In the genomic region with DNA sequence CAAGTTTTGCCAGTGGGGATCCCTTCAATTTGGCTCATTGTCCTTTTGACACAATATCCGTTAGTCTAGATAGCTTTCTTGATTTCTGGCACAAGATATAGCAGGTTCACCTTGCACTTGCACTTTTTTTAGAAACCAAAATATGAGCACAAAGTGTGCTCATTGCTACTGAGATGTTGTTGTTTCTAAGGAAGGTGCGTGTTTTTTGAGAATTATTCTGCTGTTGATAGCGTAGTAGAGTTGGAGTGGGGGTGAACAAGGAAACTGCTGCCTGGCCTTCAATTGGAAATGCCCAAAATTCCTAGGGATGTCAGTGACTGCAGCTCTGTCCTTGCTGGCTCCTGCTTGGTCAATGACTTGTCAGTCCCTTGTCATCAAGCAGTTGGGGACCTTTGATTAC, we compare ENCODE assay signal across 32 cellular contexts.
"Had no signal": no experiment of that assay in that cellular context is flagged by ENCODE, and none has a peak within 500 bp of the region (broad histone marks: within the 10 kb centered on the region; RNA-seq: fewer than 3 reads in every experiment).

No MANE protein-coding gene starts in this region.

- H3K27me3 ChIP-seq: adrenal gland, body of pancreas, esophagus muscularis mucosa, foreskin keratinocyte, gastroesophageal sphincter had no signal

- H3K27ac ChIP-seq: adrenal gland, body of pancreas, esophagus muscularis mucosa, foreskin keratinocyte, gastroesophageal sphincter had no signal

- DNase-seq: activated CD4-positive, alpha-beta memory T cell treated with anti-CD3 and anti-CD28 coated beads for 36 hours; activated CD4-positive, alpha-beta T cell treated with anti-CD3 and anti-CD28 coated beads for 36 hours; activated CD4-positive, alpha-beta T cell treated with anti-CD3 and anti-CD28 coated beads, Interleukin-2, amount 10 ng/mL, durations not matched to agents 24 days and 14 days; activated CD4-positive, CD25-positive, alpha-beta regulatory T cell; activated CD4-positive, CD25-positive, alpha-beta regulatory T cell treated with anti-CD3 and anti-CD28 coated beads, Interleukin-2, amount 50 U/mL, for 72 hours; activated CD8-positive, alpha-beta memory T cell treated with anti-CD3 and anti-CD28 coated beads, Interleukin-2, amount 10 ng/mL, durations not matched to agents 7 days and 5 days; activated CD8-positive, alpha-beta memory T cell treated with anti-CD3 and anti-CD28 coated beads, Interleukin-2, amount 50 U/mL, for 4 hours; activated CD8-positive, alpha-beta T cell treated with anti-CD3 and anti-CD28 coated beads, Interleukin-2, amount 10 ng/mL, durations not matched to agents 7 days and 5 days; activated effector memory CD4-positive, alpha-beta T cell treated with anti-CD3 and anti-CD28 coated beads, Interleukin-2, amount 50 U/mL, for 16 hours; activated naive CD4-positive, alpha-beta T cell treated with anti-CD3 and anti-CD28 coated beads for 36 hours; activated naive CD8-positive, alpha-beta T cell treated with anti-CD3 and anti-CD28 coated beads for 36 hours; activated naive CD8-positive, alpha-beta T cell treated with anti-CD3 and anti-CD28 coated beads, Interleukin-2, amount 50 U/mL, for 24 hours; activated T-cell treated with anti-CD3 and anti-CD28 coated beads, Interleukin-2, amount 50 U/mL, for 1 hour; activated T-cell treated with anti-CD3 and anti-CD28 coated beads, Interleukin-2, amount 50 U/mL, for 48 hours; adrenal gland; amygdala; aorta; body of pancreas; caudate nucleus; cortex of kidney; dermis blood vessel endothelial cell; effector CD4-positive, alpha-beta T cell; effector memory CD8-positive, alpha-beta T cell; erythroblast; foreskin keratinocyte; T-helper 1 cell; T-helper 2 cell had no signal

- H3K27ac Mint-ChIP-seq: activated CD4-positive, alpha-beta memory T cell treated with anti-CD3 and anti-CD28 coated beads for 36 hours; activated CD4-positive, alpha-beta T cell treated with anti-CD3 and anti-CD28 coated beads for 36 hours; activated CD4-positive, alpha-beta T cell treated with anti-CD3 and anti-CD28 coated beads, Interleukin-2, amount 10 ng/mL, durations not matched to agents 24 days and 14 days; activated CD8-positive, alpha-beta memory T cell treated with anti-CD3 and anti-CD28 coated beads, Interleukin-2, amount 10 ng/mL, durations not matched to agents 7 days and 5 days; activated CD8-positive, alpha-beta T cell treated with anti-CD3 and anti-CD28 coated beads, Interleukin-2, amount 10 ng/mL, durations not matched to agents 7 days and 5 days; activated naive CD4-positive, alpha-beta T cell treated with anti-CD3 and anti-CD28 coated beads for 36 hours; activated naive CD4-positive, alpha-beta T cell treated with anti-CD3 and anti-CD28 coated beads, Interleukin-2, amount 50 U/mL, for 24 hours; activated naive CD8-positive, alpha-beta T cell treated with anti-CD3 and anti-CD28 coated beads for 36 hours; activated naive CD8-positive, alpha-beta T cell treated with anti-CD3 and anti-CD28 coated beads, Interleukin-2, amount 50 U/mL, for 24 hours; activated T-helper 1 cell treated with anti-CD3 and anti-CD28 coated beads, Interleukin-12 subunit alpha, Interleukin-12 subunit beta, Interleukin-2, Interleukin-4 antibody, amounts not matched to agents 30 ng/mL and 10 ng/mL and 1 ng/mL, durations not matched to agents 14 hours and 24 hours and 36 hours; activated T-helper 2 cell treated with anti-CD3 and anti-CD28 coated beads, Interferon-gamma antibody, Interleukin-2, Interleukin-4, amounts not matched to agents 10 μg/mL and 5 μg/mL and 100 μg/mL, durations not matched to agents 14 hours and 24 hours and 36 hours had no signal

- H3K4me3 Mint-ChIP-seq: activated CD4-positive, alpha-beta memory T cell treated with anti-CD3 and anti-CD28 coated beads for 36 hours; activated CD4-positive, alpha-beta T cell treated with anti-CD3 and anti-CD28 coated beads for 36 hours; activated CD4-positive, alpha-beta T cell treated with anti-CD3 and anti-CD28 coated beads, Interleukin-2, amount 10 ng/mL, durations not matched to agents 24 days and 14 days; activated CD8-positive, alpha-beta memory T cell treated with anti-CD3 and anti-CD28 coated beads, Interleukin-2, amount 10 ng/mL, durations not matched to agents 7 days and 5 days; activated CD8-positive, alpha-beta T cell treated with anti-CD3 and anti-CD28 coated beads, Interleukin-2, amount 10 ng/mL, durations not matched to agents 7 days and 5 days; activated naive CD4-positive, alpha-beta T cell treated with anti-CD3 and anti-CD28 coated beads for 36 hours; activated naive CD4-positive, alpha-beta T cell treated with anti-CD3 and anti-CD28 coated beads, Interleukin-2, amount 50 U/mL, for 24 hours; activated naive CD8-positive, alpha-beta T cell treated with anti-CD3 and anti-CD28 coated beads for 36 hours; activated naive CD8-positive, alpha-beta T cell treated with anti-CD3 and anti-CD28 coated beads, Interleukin-2, amount 50 U/mL, for 24 hours; activated T-helper 1 cell treated with anti-CD3 and anti-CD28 coated beads, Interleukin-12 subunit alpha, Interleukin-12 subunit beta, Interleukin-2, Interleukin-4 antibody, amounts not matched to agents 30 ng/mL and 10 ng/mL and 1 ng/mL, durations not matched to agents 14 hours and 24 hours and 36 hours; effector memory CD8-positive, alpha-beta T cell had no signal

- H3K4me1 ChIP-seq: body of pancreas, esophagus muscularis mucosa, foreskin keratinocyte had no signal

- H3K27me3 Mint-ChIP-seq: activated CD4-positive, alpha-beta memory T cell treated with anti-CD3 and anti-CD28 coated beads for 36 hours; activated CD4-positive, alpha-beta T cell treated with anti-CD3 and anti-CD28 coated beads for 36 hours; activated CD4-positive, alpha-beta T cell treated with anti-CD3 and anti-CD28 coated beads, Interleukin-2, amount 10 ng/mL, durations not matched to agents 24 days and 14 days; activated CD8-positive, alpha-beta memory T cell treated with anti-CD3 and anti-CD28 coated beads, Interleukin-2, amount 10 ng/mL, durations not matched to agents 7 days and 5 days; activated naive CD4-positive, alpha-beta T cell treated with anti-CD3 and anti-CD28 coated beads, Interleukin-2, amount 50 U/mL, for 24 hours; activated naive CD8-positive, alpha-beta T cell treated with anti-CD3 and anti-CD28 coated beads for 36 hours; activated naive CD8-positive, alpha-beta T cell treated with anti-CD3 and anti-CD28 coated beads, Interleukin-2, amount 50 U/mL, for 24 hours; effector memory CD8-positive, alpha-beta T cell had no signal

- ATAC-seq: activated CD4-positive, alpha-beta T cell treated with anti-CD3 and anti-CD28 coated beads for 36 hours; activated CD8-positive, alpha-beta memory T cell treated with anti-CD3 and anti-CD28 coated beads, Interleukin-2, amount 10 ng/mL, durations not matched to agents 7 days and 5 days; activated CD8-positive, alpha-beta T cell treated with anti-CD3 and anti-CD28 coated beads, Interleukin-2, amount 10 ng/mL, durations not matched to agents 7 days and 5 days; activated naive CD8-positive, alpha-beta T cell treated with anti-CD3 and anti-CD28 coated beads, Interleukin-2, amount 50 U/mL, for 24 hours; body of pancreas; effector memory CD8-positive, alpha-beta T cell; foreskin keratinocyte; gastroesophageal sphincter had no signal

- H3K36me3 ChIP-seq: adrenal gland had no signal

- H3K4me3 ChIP-seq: adrenal gland, body of pancreas, esophagus muscularis mucosa, gastroesophageal sphincter had no signal

- H3K9me3 ChIP-seq: adrenal gland, body of pancreas, esophagus muscularis mucosa, gastroesophageal sphincter had no signal
